In the genomic region with DNA sequence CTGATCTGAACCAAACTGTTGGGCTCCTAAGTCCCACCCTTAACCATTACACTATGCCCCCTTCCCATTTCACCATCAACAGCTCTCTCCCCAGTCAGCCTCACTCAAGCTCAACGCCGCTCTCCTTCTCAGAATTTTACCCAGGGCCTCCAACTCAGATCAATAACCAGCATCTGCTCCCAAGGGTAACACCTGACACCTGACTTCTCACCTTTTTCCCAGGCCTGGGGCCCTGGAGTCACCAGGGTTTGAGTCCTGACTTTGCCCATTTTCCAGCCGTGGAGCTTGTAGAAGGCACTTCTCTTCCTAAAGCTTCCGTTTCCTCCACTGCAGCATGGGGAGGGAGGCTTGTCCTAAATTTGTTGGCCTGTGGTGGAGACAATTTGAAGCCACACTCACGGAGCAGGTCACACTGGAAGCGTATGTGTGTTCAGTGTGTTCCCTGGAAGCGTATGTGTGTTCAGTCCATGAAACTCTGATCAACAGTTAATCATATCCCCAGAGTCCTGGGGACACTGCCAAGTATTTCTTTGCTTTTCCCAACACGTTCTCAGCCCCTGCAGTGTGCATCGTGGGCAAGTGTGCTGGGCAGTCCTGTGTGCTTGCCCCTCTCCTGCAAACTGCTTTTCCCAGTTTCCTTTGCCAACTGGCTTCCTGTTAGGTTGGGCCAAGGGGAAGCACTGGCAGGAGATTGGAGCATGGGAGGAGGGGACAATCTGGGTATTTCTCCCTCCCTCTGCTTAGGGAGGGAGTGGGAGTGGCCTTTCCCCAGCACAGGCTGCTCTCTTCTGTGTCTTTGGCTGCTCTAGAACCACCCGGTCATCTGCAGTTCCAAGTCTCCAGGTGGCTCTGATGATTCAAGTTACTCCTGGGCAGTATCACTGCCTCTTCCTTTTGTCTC, we compare ENCODE assay signal across 8 cellular contexts. TPM values are rescaled to one million over a fixed set of nuclear protein-coding genes. Genes with fewer than 3 reads are reported as not detected.
DNase-seq lines count a peak whose midpoint lies in the region; ATAC-seq, FAIRE-seq and TF ChIP-seq lines count a peak whose summit lies in the region.
"Had no signal": no experiment of that assay in that cellular context is flagged by ENCODE, and none has a peak within 500 bp of the region (broad histone marks: within the 10 kb centered on the region; RNA-seq: fewer than 3 reads in every experiment).

No MANE protein-coding gene starts in this region.

- FAIRE-seq in H54 (lab: Jason Lieb, UNC) (no peak), GM19239 (lab: Jason Lieb, UNC) (no peak)

- peaks cover 9% of the 10 kb centered on the region for H3K4me1 ChIP-seq in Panc1 (ENCODE audit: control insufficient read depth, insufficient read depth, low read length)

- H3K4me3 ChIP-seq in Panc1 (ENCODE audit: low read depth in 2 of 2, low read length in 2 of 2) (no peak overlapping the region), fibroblast of the aortic adventitia (ENCODE audit: low read depth, low read length) (no peak overlapping the region)

- POLR2A ChIA-PET in Panc1 (lab: Charles Lee) = no interaction called here

- H3K27ac ChIP-seq in Panc1 (ENCODE audit: low read length) = no peak overlapping the region

- in situ Hi-C loops in Panc1 (cut with HindIII; ENCODE audit: low pct_unique_long_range_greater_than_20kb, low sequenced_read_pairs) = no loop called here

- no peaks in the 10 kb centered on the region for H3K9me3 ChIP-seq in Panc1 (ENCODE audit: control insufficient read depth, insufficient read depth, low read depth, low read length)

- no peaks in the 10 kb centered on the region for H3K27me3 ChIP-seq in Panc1 (ENCODE audit: control insufficient read depth, insufficient read depth, low read length)

- ATAC-seq in Panc1 = peak; percentile 28; the same call in 1 of the 2 replicates

- DNase-seq in H54 (ENCODE audit: insufficient read length, low spot score) = peak; percentile 71
- no peak for DNase-seq in Panc1 (ENCODE audit: low read depth, low spot score)
- DNase-seq in fibroblast of the aortic adventitia (ENCODE audit: low read depth) = peak; percentile 68
- peak; percentile 79 for DNase-seq in renal cortical epithelial cell (ENCODE audit: low read depth)
- DNase-seq in GM19239 (ENCODE audit: insufficient read length, low spot score) = no peak
- DNase-seq in NCI-H2227 treated with DMSO at 0.1 percent for 48 hours (lab: John Stamatoyannopoulos, UW) = no peak
- no peak for DNase-seq in NCI-H2171 (lab: John Stamatoyannopoulos, UW)
- DNase-seq: activated T-cell treated with anti-CD3 and anti-CD28 coated beads, Interleukin-2, amount 50 U/mL, for 1 hour had no signal

- BruUV-seq in Panc1 (replicated peaks; lab: Mats Ljungman, UMichigan) = no TSS peak

- TF ChIP-seq CTCF in Panc1 (IDR thresholded peaks at IDR 0.05) (no peak), fibroblast of the aortic adventitia (IDR thresholded peaks at IDR 0.05; ENCODE audit: insufficient read depth, low read length) (no peak)

- no peaks in the 10 kb centered on the region for H3K36me3 ChIP-seq in Panc1 (ENCODE audit: control insufficient read depth, insufficient read depth, low read length)

- CTCF ChIA-PET in Panc1 (lab: Charles Lee) = interaction anchor here (1.2 kb wide), 1 partner anchor 8 kb away, joined by 3 read pairs; no protein-coding TSS in a partner anchor

- TF ChIP-seq POLR2A in H54 (IDR thresholded peaks at IDR 0.05; ENCODE audit: low read depth, low read length) = no peak

- intact Hi-C loops in Panc1 (cut with micrococcal nuclease; ENCODE audit: unreplicated experiment) = no loop called here

RNA-seq across cellular contexts. Expression of gene NEK6, which starts 36.9 kb away (rescaled TPM):
- total RNA-seq in Panc1 (2021; ENCODE audit: unreplicated experiment) (56.3 TPM), fibroblast of the aortic adventitia (ENCODE audit: low replicate concordance) (44.7 and 64.3 TPM in 2 replicates), renal cortical epithelial cell (19.1 and 124 TPM in 2 replicates)
- 74.0 TPM for polyA plus RNA-seq in Panc1 (2012; ENCODE audit: insufficient read length)

Comparison
In these comparisons a context has a peak if more than half of its experiments do, and no peak if none do; other contexts are left out.
1. DNase-seq: peak in H54 (single experiment), fibroblast of the aortic adventitia (single experiment) and renal cortical epithelial cell (single experiment); none in Panc1 (single experiment), GM19239 (single experiment), NCI-H2227 treated with DMSO at 0.1 percent for 48 hours (single experiment) and NCI-H2171 (single experiment).